11 cellular contexts compared by ENCODE assay signal in genomic region chr1:202661136-202661845, GRCh38. TPM values are rescaled to one million over a fixed set of nuclear protein-coding genes. Genes with fewer than 3 reads are reported as not detected.
DNase-seq lines count a peak whose midpoint lies in the region; ATAC-seq and TF ChIP-seq lines count a peak whose summit lies in the region.
"Had no signal": no experiment of that assay in that cellular context is flagged by ENCODE, and none has a peak within 500 bp of the region (broad histone marks: within the 10 kb centered on the region; RNA-seq: fewer than 3 reads in every experiment).

No MANE protein-coding gene starts in this region.

- peak; percentile 17 for TF ChIP-seq CTCF in HFF-Myc (IDR thresholded peaks at IDR 0.05; ENCODE audit: low read depth, low read length, missing control alignments)
- no peak for TF ChIP-seq CTCF in WTC11 (IDR thresholded peaks at IDR 0.05)
- TF ChIP-seq CTCF in neural crest cell (conservative IDR thresholded peaks at IDR 0.05) = peak; percentile 22

- no peak overlapping the region for H3K4me3 ChIP-seq in HFF-Myc (replicated peaks; ENCODE audit: low read depth, low read length)

- H3K27me3 Mint-ChIP-seq in WTC11 (ENCODE audit: low read depth) (peaks cover 3% of the 10 kb centered on the region; the same call in 1 of the 2 replicates), neural crest cell (ENCODE audit: low read depth) (peaks cover 66% of the 10 kb centered on the region)
- H3K27me3 Mint-ChIP-seq in activated T-cell treated with anti-CD3 and anti-CD28 coated beads, Interleukin-2, amount 50 U/mL, for 72 hours (ENCODE audit: low read depth) = peaks cover 33% of the 10 kb centered on the region

- no peak overlapping the region for H3K27ac Mint-ChIP-seq in WTC11
- no peak overlapping the region for H3K27ac Mint-ChIP-seq in neural crest cell (ENCODE audit: unreplicated experiment)
- no peak overlapping the region for H3K27ac Mint-ChIP-seq in activated T-cell treated with anti-CD3 and anti-CD28 coated beads, Interleukin-2, amount 50 U/mL, for 72 hours
- H3K27ac Mint-ChIP-seq: nephron, type B pancreatic cell had no signal

- DNase-seq in NCI-H1092 treated with DMSO at 0.1 percent for 48 hours (lab: John Stamatoyannopoulos, UW) (peak; percentile 27), NCI-H1092 (lab: John Stamatoyannopoulos, UW) (no peak), HFF-Myc (ENCODE audit: extremely low read depth, low read depth) (no peak), WTC11 (ENCODE audit: low spot score) (no peak), neural crest cell (ENCODE audit: low read depth, low spot score) (no peak), NOMO-1 treated with dmso at 0.1 percent for 144 hours (lab: John Stamatoyannopoulos, UW; ENCODE audit: unreplicated experiment) (no peak), hepatic stellate cell (ENCODE audit: low spot score) (no peak)
- DNase-seq in activated T-cell treated with anti-CD3 and anti-CD28 coated beads, Interleukin-2, amount 50 U/mL, for 72 hours = no peak
- DNase-seq: central memory CD4-positive, alpha-beta T cell had no signal

- POLR2A ChIA-PET in WTC11 (lab: Charles Lee) = no interaction called here

- CTCF ChIA-PET in WTC11 (lab: Charles Lee) = interaction anchor here (0.7 to 6.0 kb wide), 19 partner anchors 9 to 319 kb away, joined by 3 to 150 read pairs (median 4); partner anchors contain the start of genes SYT2 and UBE2T

- peaks cover 9% of the 10 kb centered on the region; the same call in 1 of the 2 replicates for H3K4me1 Mint-ChIP-seq in WTC11
- no peaks in the 10 kb centered on the region for H3K4me1 Mint-ChIP-seq in neural crest cell
- H3K4me1 Mint-ChIP-seq in activated T-cell treated with anti-CD3 and anti-CD28 coated beads, Interleukin-2, amount 50 U/mL, for 72 hours (ENCODE audit: low read depth) = no peaks in the 10 kb centered on the region

- H3K4me3 Mint-ChIP-seq in WTC11 (no peak overlapping the region), neural crest cell (no peak overlapping the region)
- H3K4me3 Mint-ChIP-seq in activated T-cell treated with anti-CD3 and anti-CD28 coated beads, Interleukin-2, amount 50 U/mL, for 72 hours = no peak overlapping the region
- H3K4me3 Mint-ChIP-seq: nephron, type B pancreatic cell had no signal

- H3K36me3 Mint-ChIP-seq in WTC11 (no peaks in the 10 kb centered on the region), neural crest cell (ENCODE audit: low read depth) (no peaks in the 10 kb centered on the region)
- H3K36me3 Mint-ChIP-seq in activated T-cell treated with anti-CD3 and anti-CD28 coated beads, Interleukin-2, amount 50 U/mL, for 72 hours (ENCODE audit: insufficient read depth in 2 of 2) = no peaks in the 10 kb centered on the region
- H3K36me3 Mint-ChIP-seq: type B pancreatic cell had no signal

- peak; percentile 11; the same call in 1 of the 2 replicates for ATAC-seq in WTC11
- no peak for ATAC-seq in activated T-cell treated with anti-CD3 and anti-CD28 coated beads, Interleukin-2, amount 50 U/mL, for 72 hours (replicated peaks in 1 of 2)

- H3K9me3 Mint-ChIP-seq in WTC11 (no peaks in the 10 kb centered on the region), neural crest cell (no peaks in the 10 kb centered on the region)
- H3K9me3 Mint-ChIP-seq in activated T-cell treated with anti-CD3 and anti-CD28 coated beads, Interleukin-2, amount 50 U/mL, for 72 hours = no peaks in the 10 kb centered on the region
- H3K9me3 Mint-ChIP-seq: nephron, type B pancreatic cell had no signal

TF ChIP-seq in WTC11, 78 proteins besides CTCF, POLR2A, EP300 and RAD21:
- TF ChIP-seq NR3C1 (CRISPR knock-in tag; conservative IDR thresholded peaks at IDR 0.05; ENCODE audit: low read depth) (no peak), CBFB (CRISPR knock-in tag; IDR thresholded peaks at IDR 0.05; ENCODE audit: low read depth) (no peak), MYBL2 (CRISPR knock-in tag; IDR thresholded peaks at IDR 0.05) (no peak), MLX (CRISPR knock-in tag; IDR thresholded peaks at IDR 0.05) (no peak), SMAD4 (CRISPR knock-in tag; IDR thresholded peaks at IDR 0.05) (no peak), PRRX2 (CRISPR knock-in tag; IDR thresholded peaks at IDR 0.05) (no peak), ATF6 (CRISPR knock-in tag; IDR thresholded peaks at IDR 0.05) (no peak), JUN (CRISPR knock-in tag; IDR thresholded peaks at IDR 0.05) (no peak), ZNF317 (CRISPR knock-in tag; IDR thresholded peaks at IDR 0.05; ENCODE audit: borderline replicate concordance, low read depth) (no peak), FOXK1 (CRISPR knock-in tag; IDR thresholded peaks at IDR 0.05) (no peak), ZBTB21 (CRISPR knock-in tag; IDR thresholded peaks at IDR 0.05; ENCODE audit: borderline replicate concordance) (no peak), ZNF671 (CRISPR knock-in tag; IDR thresholded peaks at IDR 0.05) (no peak), AR (CRISPR knock-in tag; IDR thresholded peaks at IDR 0.05) (no peak)

RNA-seq across cellular contexts. Expression of gene SYT2, which starts 49.0 kb away (rescaled TPM):
- total RNA-seq in WTC11 (2021) (9.5 to 12.1 TPM (median 9.6 TPM) in 3 replicates), neural crest cell (2.3 and 2.6 TPM in 2 replicates)
- under 1 TPM in 1 of 2 donors, not detected in 1; 0.02 TPM for total RNA-seq in activated T-cell treated with anti-CD3 and anti-CD28 coated beads, Interleukin-2, amount 50 U/mL, for 72 hours
